ENCODE assay signal across 12 cellular contexts in genomic region chr12:65510584-65511050, GRCh38.
DNase-seq lines count a peak whose midpoint lies in the region; ATAC-seq and TF ChIP-seq lines count a peak whose summit lies in the region.
"Had no signal": no experiment of that assay in that cellular context is flagged by ENCODE, and none has a peak within 500 bp of the region (broad histone marks: within the 10 kb centered on the region; RNA-seq: fewer than 3 reads in every experiment).

No MANE protein-coding gene starts in this region.

- no peak overlapping the region for H3K4me3 ChIP-seq in aorta (ENCODE audit: low read length in 2 of 2)

- H3K27ac ChIP-seq in aorta (ENCODE audit: low read depth in 1 of 2, low read length in 2 of 2): no peak overlapping the region

- peaks cover 29% of the 10 kb centered on the region for H3K27me3 Mint-ChIP-seq in type B pancreatic cell

- H3K4me1 Mint-ChIP-seq in type B pancreatic cell (ENCODE audit: unreplicated experiment): peaks cover 42% of the 10 kb centered on the region

- no peaks in the 10 kb centered on the region for H3K4me1 ChIP-seq in aorta (ENCODE audit: control insufficient read depth in 1 of 2, insufficient read depth in 2 of 2, low read length in 2 of 2)

- peak overlapping the region; percentile 87 for H3K27ac Mint-ChIP-seq in type B pancreatic cell

- ATAC-seq in aorta (ENCODE audit: low FRiP score): no peak
- ATAC-seq in HG02623 (IDR thresholded peaks at IDR 0.05; ENCODE audit: unreplicated experiment): no peak

- peak; percentile 53 for DNase-seq in SW480 (ENCODE audit: low spot score)
- peak; percentile 78 for DNase-seq in cardiac septum (ENCODE audit: low spot score)
- DNase-seq in midbrain (lab: John Stamatoyannopoulos, UW): peak; percentile 23
- peak; percentile 81 for DNase-seq in type B pancreatic cell (ENCODE audit: extremely low spot score, unreplicated experiment)
- no peak for DNase-seq in aorta
- DNase-seq in NOMO-1 treated with DMSO at 0.1 percent for 48 hours (lab: John Stamatoyannopoulos, UW; ENCODE audit: unreplicated experiment): no peak
- DNase-seq: activated naive CD4-positive, alpha-beta T cell treated with Interleukin-2 at 50 U/mL for 16 hours; DMS79; mammary epithelial cell; NCI-H187; OCI-M1 had no signal

- peak overlapping the region; percentile 75 for H3K4me3 Mint-ChIP-seq in type B pancreatic cell

- TF ChIP-seq CTCF in type B pancreatic cell (conservative IDR thresholded peaks at IDR 0.05): no peak

- no peaks in the 10 kb centered on the region for H3K36me3 Mint-ChIP-seq in type B pancreatic cell

- no peaks in the 10 kb centered on the region for H3K27me3 ChIP-seq in aorta (ENCODE audit: control insufficient read depth in 1 of 2, insufficient read depth in 2 of 2, low read length in 1 of 2)

- intact Hi-C loops in cardiac septum (cut with DNase I): no loop called here
- intact Hi-C loops in aorta (cut with DNase I): no loop called here

- 46 to 55% methylated on average over 17 of the region's 17 CpGs for WGBS in aorta, 2 donors

- no peaks in the 10 kb centered on the region for H3K9me3 Mint-ChIP-seq in type B pancreatic cell

- H3K9me3 ChIP-seq in aorta (ENCODE audit: control insufficient read depth, low read length): no peaks in the 10 kb centered on the region

- H3K36me3 ChIP-seq in aorta (ENCODE audit: control insufficient read depth in 1 of 2, insufficient read depth in 2 of 2, low read length in 1 of 2): no peaks in the 10 kb centered on the region

Comparison
In these comparisons a context has a peak if more than half of its experiments do, and no peak if none do; other contexts are left out.
1. DNase-seq: peak in SW480 (single experiment), cardiac septum (single experiment), midbrain (single experiment) and type B pancreatic cell (single experiment); none in aorta (0 of 2) and NOMO-1 treated with DMSO at 0.1 percent for 48 hours (single experiment).